ENCODE assay signal across 14 cellular contexts in the genomic region with DNA sequence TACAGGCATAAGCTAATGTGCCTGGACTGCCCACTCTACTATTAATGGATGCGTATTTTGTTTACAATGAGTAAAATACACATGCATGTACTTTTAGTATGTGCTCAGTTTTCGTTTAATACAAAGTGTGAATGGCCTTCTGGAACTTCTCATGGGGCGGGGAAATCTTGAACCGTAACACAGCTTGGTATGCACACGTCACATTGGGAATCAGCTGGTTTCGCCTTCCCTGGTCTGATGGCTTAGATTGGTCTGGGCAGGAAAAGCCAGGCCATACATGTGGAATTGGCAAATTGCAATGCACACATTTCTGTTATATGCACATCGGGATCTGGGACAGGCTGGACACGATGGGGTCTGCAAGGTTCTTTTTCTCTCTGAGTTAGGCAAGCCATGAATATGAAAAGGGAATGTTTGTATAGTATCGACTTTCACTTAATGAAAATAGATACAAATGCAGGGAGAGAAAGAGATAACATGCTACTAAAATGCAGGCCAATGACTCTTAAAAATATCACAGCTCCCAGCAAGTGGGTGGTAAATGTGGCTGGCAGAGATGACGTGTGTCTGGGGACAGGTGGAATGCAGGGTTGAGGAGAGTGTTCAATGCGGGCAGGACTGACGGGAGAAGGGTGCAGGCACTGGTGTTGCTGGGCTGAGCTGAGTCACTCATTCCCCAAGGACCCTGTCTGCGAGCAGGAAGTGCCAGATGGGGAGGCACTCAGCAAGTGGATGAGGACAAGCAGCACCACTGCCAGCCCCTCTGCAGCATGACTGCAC.
DNase-seq lines count a peak whose midpoint lies in the region; ATAC-seq, FAIRE-seq and TF ChIP-seq lines count a peak whose summit lies in the region.
"Had no signal": no experiment of that assay in that cellular context is flagged by ENCODE, and none has a peak within 500 bp of the region (broad histone marks: within the 10 kb centered on the region; RNA-seq: fewer than 3 reads in every experiment).

No MANE protein-coding gene starts in this region.

- TF ChIP-seq EP300 in HepG2 (IDR thresholded peaks at IDR 0.05; ENCODE audit: low read depth in 2 of 2, low read length in 2 of 2), result no peak
- no peak for TF ChIP-seq EP300 in HepG2 (CRISPR knock-in tag; IDR thresholded peaks at IDR 0.05; ENCODE audit: borderline replicate concordance)

- intact Hi-C loops in HepG2 (cut with micrococcal nuclease; ENCODE audit: unreplicated experiment), result no loop called here

- no peak for TF ChIP-seq RAD21 in HepG2 (CRISPR knock-in tag; IDR thresholded peaks at IDR 0.05)

- H4K20me1 ChIP-seq in astrocyte (ENCODE audit: insufficient read depth, low read length) (no peaks in the 10 kb centered on the region), HepG2 (ENCODE audit: insufficient read depth, low read length) (no peaks in the 10 kb centered on the region)

- BruUV-seq in HepG2 (replicated peaks; lab: Mats Ljungman, UMichigan), result no TSS peak

- TF ChIP-seq POLR2A in NB4 (IDR thresholded peaks at IDR 0.05; ENCODE audit: extremely low read depth, insufficient read length) (peak; percentile 37), HepG2 (IDR thresholded peaks at IDR 0.05; ENCODE audit: insufficient read depth in 1 of 2, low read depth in 2 of 2, low read length in 2 of 2) (no peak)

- FAIRE-seq in astrocyte (lab: Jason Lieb, UNC) (no peak), HepG2 (lab: Jason Lieb, UNC) (no peak)

- H3K36me3 ChIP-seq in astrocyte (ENCODE audit: insufficient read depth, low read length) (no peaks in the 10 kb centered on the region), HepG2 (replicated peaks in 1 of 2; ENCODE audit: control insufficient read depth in 1 of 2, insufficient read depth in 2 of 2, low read length in 2 of 2) (no peaks in the 10 kb centered on the region)
- H3K36me3 ChIP-seq: spleen had no signal

- ATAC-seq in HepG2 (no peak), HG03469 (IDR thresholded peaks at IDR 0.05; ENCODE audit: unreplicated experiment) (no peak)
- ATAC-seq: CD8-positive, alpha-beta T cell had no signal

- peak; percentile 13 for DNase-seq in Caki2 (ENCODE audit: low read depth)
- DNase-seq in NB4 (ENCODE audit: low read depth), result peak; percentile 97
- DNase-seq in astrocyte (ENCODE audit: low read depth), result peak; percentile 59
- no peak for DNase-seq in HepG2 (ENCODE audit: low spot score)
- no peak for DNase-seq in SIG-M5 treated with dmso at 0.1 percent for 504 hours (lab: John Stamatoyannopoulos, UW; ENCODE audit: unreplicated experiment)
- DNase-seq in activated CD4-positive, alpha-beta T cell treated with anti-CD3 and anti-CD28 coated beads for 4 hours, result no peak
- no peak for DNase-seq in GOT3 (lab: John Stamatoyannopoulos, UW)
- DNase-seq: CD8-positive, alpha-beta T cell; effector memory CD4-positive, alpha-beta T cell; kidney glomerular epithelial cell; spleen had no signal

- no peak overlapping the region for H3K9ac ChIP-seq in astrocyte (ENCODE audit: low read length)
- H3K9ac ChIP-seq in HepG2 (ENCODE audit: insufficient read depth, low read depth, low read length), result no peak overlapping the region

- no peak overlapping the region for H3K4me3 Mint-ChIP-seq in astrocyte (ENCODE audit: unreplicated experiment)
- H3K4me3 Mint-ChIP-seq: activated T-helper 1 cell treated with anti-CD3 and anti-CD28 coated beads, Interleukin-12 subunit alpha, Interleukin-12 subunit beta, Interleukin-2, Interleukin-4 antibody, amounts not matched to agents 30 ng/mL and 10 ng/mL and 1 ng/mL, durations not matched to agents 14 hours and 24 hours and 36 hours; CD8-positive, alpha-beta T cell; T-helper 2 cell treated with Interferon-gamma antibody and Interleukin-4, amounts not matched to agents 5 μg/mL and 100 μg/mL, for 36 hours had no signal

- H3K4me1 Mint-ChIP-seq in astrocyte (ENCODE audit: low read depth, unreplicated experiment), result peaks cover 2% of the 10 kb centered on the region

- no peak overlapping the region for H3K27ac ChIP-seq in astrocyte (ENCODE audit: low read depth, low read length)
- no peak overlapping the region for H3K27ac ChIP-seq in HepG2 (ENCODE audit: extremely low read length, insufficient read depth, low read length)
- H3K27ac ChIP-seq: spleen had no signal

- H3K4me1 ChIP-seq in astrocyte (ENCODE audit: insufficient read depth, low read length) (no peaks in the 10 kb centered on the region), HepG2 (ENCODE audit: insufficient read depth, low read length) (peaks cover 94% of the 10 kb centered on the region)

- no peaks in the 10 kb centered on the region for H3K9me3 Mint-ChIP-seq in astrocyte (ENCODE audit: unreplicated experiment)
- H3K9me3 Mint-ChIP-seq: activated T-helper 1 cell treated with anti-CD3 and anti-CD28 coated beads, Interleukin-12 subunit alpha, Interleukin-12 subunit beta, Interleukin-2, Interleukin-4 antibody, amounts not matched to agents 30 ng/mL and 10 ng/mL and 1 ng/mL, durations not matched to agents 14 hours and 24 hours and 36 hours; CD8-positive, alpha-beta T cell; T-helper 2 cell treated with Interferon-gamma antibody and Interleukin-4, amounts not matched to agents 5 μg/mL and 100 μg/mL, for 36 hours had no signal

- H3K9me3 ChIP-seq in astrocyte (ENCODE audit: insufficient read depth, low read depth, low read length) (no peaks in the 10 kb centered on the region), HepG2 (ENCODE audit: low read length) (no peaks in the 10 kb centered on the region)
- H3K9me3 ChIP-seq: spleen had no signal

- no peaks in the 10 kb centered on the region for H3K79me2 ChIP-seq in astrocyte (ENCODE audit: insufficient read depth, low read length)
- no peaks in the 10 kb centered on the region for H3K79me2 ChIP-seq in HepG2 (ENCODE audit: insufficient read depth, low read length)

- in situ Hi-C loops in Caki2 (cut with HindIII; ENCODE audit: low pct_unique_long_range_greater_than_20kb, low sequenced_read_pairs), result no loop called here
- in situ Hi-C loops in HepG2 (cut with HindIII; ENCODE audit: extremely low pct_ligation_motif_present, low pct_unique_long_range_greater_than_20kb), result loop anchor here (25.0 kb wide), 1 partner anchor 998 kb away; a partner anchor contains a TSS

- peak overlapping the region; percentile 7 for H3K4me3 ChIP-seq in NB4 (ENCODE audit: low read depth, low read length)
- no peak overlapping the region for H3K4me3 ChIP-seq in astrocyte (ENCODE audit: insufficient read depth, low read depth, low read length)
- H3K4me3 ChIP-seq in HepG2 (replicated peaks in 1 of 3; ENCODE audit: insufficient read depth in 1 of 3, low read depth in 2 of 3, low read length in 3 of 3), result no peak overlapping the region
- H3K4me3 ChIP-seq: spleen had no signal

- peaks cover 2% of the 10 kb centered on the region for H3K36me3 Mint-ChIP-seq in astrocyte (ENCODE audit: low read depth, unreplicated experiment)
- H3K36me3 Mint-ChIP-seq: CD8-positive, alpha-beta T cell had no signal

- CTCF ChIA-PET in HepG2 (lab: Yijun Ruan, JAX; ENCODE audit: low intra/inter-chr PET ratio, low total read pairs), result no interaction called here

- H3K4me2 ChIP-seq in astrocyte (ENCODE audit: low read length) (no peak overlapping the region), HepG2 (ENCODE audit: low read depth, low read length) (no peak overlapping the region)

- H3K27me3 ChIP-seq in astrocyte (ENCODE audit: insufficient read depth, low read length), result peaks cover 3% of the 10 kb centered on the region
- no peaks in the 10 kb centered on the region for H3K27me3 ChIP-seq in HepG2 (ENCODE audit: control insufficient read depth in 1 of 2, insufficient read depth in 2 of 2, low read length in 2 of 2)
- H3K27me3 ChIP-seq: spleen had no signal

- H2AFZ ChIP-seq in astrocyte (ENCODE audit: low read depth, low read length), result no peak overlapping the region
- no peak overlapping the region for H2AFZ ChIP-seq in HepG2 (ENCODE audit: low read length)

- POLR2A ChIA-PET in HepG2 (lab: Yijun Ruan, JAX), result no interaction called here

- H3K27me3 Mint-ChIP-seq in astrocyte (ENCODE audit: low read depth, unreplicated experiment), result peaks cover 35% of the 10 kb centered on the region

- TF ChIP-seq CTCF in NB4 (IDR thresholded peaks at IDR 0.05; ENCODE audit: low read depth, low read length) (no peak), astrocyte (IDR thresholded peaks at IDR 0.05; ENCODE audit: insufficient read depth, low read depth, low read length) (no peak), HepG2 (CRISPR knock-in tag; IDR thresholded peaks at IDR 0.05) (no peak)

- no peak overlapping the region for H3K27ac Mint-ChIP-seq in astrocyte (ENCODE audit: unreplicated experiment)
- H3K27ac Mint-ChIP-seq: activated T-helper 1 cell treated with anti-CD3 and anti-CD28 coated beads, Interleukin-12 subunit alpha, Interleukin-12 subunit beta, Interleukin-2, Interleukin-4 antibody, amounts not matched to agents 30 ng/mL and 10 ng/mL and 1 ng/mL, durations not matched to agents 14 hours and 24 hours and 36 hours; CD8-positive, alpha-beta T cell; T-helper 2 cell treated with Interferon-gamma antibody and Interleukin-4, amounts not matched to agents 5 μg/mL and 100 μg/mL, for 36 hours had no signal

- WGBS in HepG2 (ENCODE audit: low lambda C conversion rate), result 83% methylated on average over 13 of the region's 13 CpGs

TF ChIP-seq in HepG2, 621 proteins besides CTCF, POLR2A, EP300 and RAD21 (continues in another document):
- 0 out of 2 replicates have a peak, but pooled peaks have one; percentile 54 for TF ChIP-seq ELF3 (CRISPR knock-in tag; IDR thresholded peaks at IDR 0.05)
- 0 out of 2 replicates have a peak, but pooled peaks have one; percentile 24 for TF ChIP-seq GABPB1 (CRISPR knock-in tag; IDR thresholded peaks at IDR 0.05)
- TF ChIP-seq ZNF75D (CRISPR knock-in tag; IDR thresholded peaks at IDR 0.05; ENCODE audit: borderline replicate concordance), result no peak
- TF ChIP-seq ZNF367 (CRISPR knock-in tag; IDR thresholded peaks at IDR 0.05; ENCODE audit: borderline replicate concordance), result no peak
- no peak for TF ChIP-seq ZNF446 (CRISPR knock-in tag; IDR thresholded peaks at IDR 0.05)

Comparison
In these comparisons a context has a peak if more than half of its experiments do, and no peak if none do; other contexts are left out.
1. DNase-seq: peak in Caki2 (single experiment), NB4 (single experiment) and astrocyte (single experiment); none in HepG2 (single experiment), SIG-M5 treated with dmso at 0.1 percent for 504 hours (single experiment), activated CD4-positive, alpha-beta T cell treated with anti-CD3 and anti-CD28 coated beads for 4 hours (0 of 2) and GOT3 (single experiment).